In the genomic region with DNA sequence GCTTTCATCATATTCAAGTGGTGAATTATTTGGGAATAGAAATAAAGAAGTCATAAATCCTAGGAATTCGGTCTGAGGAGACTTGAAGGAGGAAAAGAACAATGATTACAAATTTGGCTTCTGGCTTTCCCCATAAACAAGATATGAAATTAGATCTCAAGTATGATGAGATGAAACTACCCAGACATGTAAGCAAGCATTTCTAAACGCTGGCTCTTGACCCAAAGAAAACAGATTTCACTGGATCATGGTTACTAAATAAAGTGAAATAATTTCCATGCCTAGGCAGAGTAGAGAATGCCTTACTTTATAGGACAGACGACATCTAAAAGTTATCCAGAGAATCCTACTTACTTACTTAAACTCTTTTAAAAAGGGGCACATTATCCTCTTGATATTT, we compare ENCODE assay signal across 24 cellular contexts.
"Had no signal": no experiment of that assay in that cellular context is flagged by ENCODE, and none has a peak within 500 bp of the region (broad histone marks: within the 10 kb centered on the region; RNA-seq: fewer than 3 reads in every experiment).

No MANE protein-coding gene starts in this region.

- H3K9ac ChIP-seq: KMS-11 had no signal

- H3K27ac ChIP-seq: KMS-11, SK-N-MC had no signal

- H3K9me3 ChIP-seq: MG63 had no signal

- H3K27me3 ChIP-seq: MG63 had no signal

- ATAC-seq: activated CD4-positive, CD25-positive, alpha-beta regulatory T cell treated with anti-CD3 and anti-CD28 coated beads, Interleukin-2, amount 50 U/mL, for 24 hours; activated CD8-positive, alpha-beta T cell treated with anti-CD3 and anti-CD28 coated beads, Interleukin-2, amount 10 ng/mL, durations not matched to agents 7 days and 5 days; Panc1; Right ventricle myocardium inferior had no signal

- H3K36me3 ChIP-seq: MG63 had no signal

- H3K4me2 ChIP-seq: KMS-11 had no signal

- FAIRE-seq: astrocyte had no signal

- DNase-seq: activated CD4-positive, alpha-beta T cell treated with anti-CD3 and anti-CD28 coated beads for 4 hours; activated CD4-positive, alpha-beta T cell treated with anti-CD3 and anti-CD28 coated beads, Interleukin-2, amount 50 U/mL, for 4 hours; activated CD8-positive, alpha-beta memory T cell treated with anti-CD3 and anti-CD28 coated beads, Interleukin-2, amount 50 U/mL, for 48 hours; activated CD8-positive, alpha-beta T cell treated with anti-CD3 and anti-CD28 coated beads, Interleukin-2, amount 10 ng/mL, durations not matched to agents 7 days and 5 days; activated naive CD4-positive, alpha-beta T cell treated with anti-CD3 and anti-CD28 coated beads, Interleukin-2, amount 50 U/mL, for 16 hours; activated naive CD8-positive, alpha-beta T cell treated with anti-CD3 and anti-CD28 coated beads, Interleukin-2, amount 10 ng/mL, durations not matched to agents 7 days and 5 days; activated T-cell treated with anti-CD3 and anti-CD28 coated beads, Interleukin-2, amount 50 U/mL, for 1 hour; amygdala; MG63; NCI-H1105 treated with DMSO at 0.1 percent for 48 hours; NCI-H1436 treated with DMSO at 0.1 percent for 48 hours; NCI-H187; NCI-H2081; NCI-H510A treated with DMSO at 0.1 percent for 48 hours; NCI-H69; NK-92 treated with Interleukin-12 subunit alpha and Interleukin-12 subunit beta, amount 100 ng/mL, for 24 hours; OCI-M1; RPMI8226 had no signal

- H3K4me3 ChIP-seq: MG63, SK-N-MC had no signal
